Comparison of ENCODE assay signal across 12 cellular contexts in the genomic region with DNA sequence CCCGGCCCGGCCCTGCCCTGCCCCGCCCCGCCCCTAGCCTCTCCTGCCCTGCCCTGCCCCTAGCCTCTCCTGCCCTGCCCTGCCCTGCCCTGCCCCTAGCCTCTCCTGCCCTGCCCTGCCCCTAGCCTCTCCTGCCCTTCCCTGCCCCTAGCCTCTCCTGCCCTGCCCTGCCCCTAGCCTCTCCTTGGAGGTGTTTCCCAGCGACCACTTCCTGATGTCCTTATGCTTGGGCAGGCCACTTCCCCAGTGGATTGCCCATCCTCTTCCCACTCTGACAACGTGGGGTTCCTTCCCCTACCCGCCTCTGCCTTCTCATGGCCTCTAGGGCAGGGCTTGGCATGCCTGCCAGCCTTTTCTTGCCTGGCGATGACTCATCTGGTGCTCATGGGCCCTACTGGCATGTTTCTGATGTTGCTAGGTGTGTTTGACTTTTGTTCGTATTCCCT. TPM values are rescaled to one million over a fixed set of nuclear protein-coding genes. Genes with fewer than 3 reads are reported as not detected.
A peak's percentile ranks its signal among the peaks of the same experiment; 100 is the strongest.
DNase-seq lines count a peak whose midpoint lies in the region; ATAC-seq, FAIRE-seq and TF ChIP-seq lines count a peak whose summit lies in the region.
"Had no signal": no experiment of that assay in that cellular context is flagged by ENCODE, and none has a peak within 500 bp of the region (broad histone marks: within the 10 kb centered on the region; RNA-seq: fewer than 3 reads in every experiment).

No MANE protein-coding gene starts in this region.

- no peaks in the 10 kb centered on the region for H3K9me3 Mint-ChIP-seq in activated naive CD8-positive, alpha-beta T cell treated with anti-CD3 and anti-CD28 coated beads, Interleukin-2, amount 10 ng/mL, durations not matched to agents 7 days and 5 days
- no peaks in the 10 kb centered on the region for H3K9me3 Mint-ChIP-seq in activated naive CD8-positive, alpha-beta T cell treated with anti-CD3 and anti-CD28 coated beads for 36 hours
- H3K9me3 Mint-ChIP-seq: GM23338, naive B cell had no signal

- no peaks in the 10 kb centered on the region for H3F3A ChIP-seq in smooth muscle cell (ENCODE audit: low read depth)

- H3K27me3 Mint-ChIP-seq in activated naive CD8-positive, alpha-beta T cell treated with anti-CD3 and anti-CD28 coated beads, Interleukin-2, amount 10 ng/mL, durations not matched to agents 7 days and 5 days = no peaks in the 10 kb centered on the region
- no peaks in the 10 kb centered on the region for H3K27me3 Mint-ChIP-seq in activated naive CD8-positive, alpha-beta T cell treated with anti-CD3 and anti-CD28 coated beads for 36 hours
- H3K27me3 Mint-ChIP-seq: naive B cell had no signal

- H3K27ac Mint-ChIP-seq in activated naive CD8-positive, alpha-beta T cell treated with anti-CD3 and anti-CD28 coated beads, Interleukin-2, amount 10 ng/mL, durations not matched to agents 7 days and 5 days = peak overlapping the region; percentile 44
- H3K27ac Mint-ChIP-seq in activated naive CD8-positive, alpha-beta T cell treated with anti-CD3 and anti-CD28 coated beads for 36 hours = no peak overlapping the region
- H3K27ac Mint-ChIP-seq: activated CD8-positive, alpha-beta T cell treated with anti-CD3 and anti-CD28 coated beads, Interleukin-2, amount 10 ng/mL, durations not matched to agents 7 days and 5 days; GM23338 had no signal

- WGBS in hepatocyte (ENCODE audit: low lambda C conversion rate, missing lambda C conversion rate) = 78% methylated on average over 5 of the region's 9 CpGs
- 86% methylated on average over 5 of the region's 9 CpGs for WGBS in smooth muscle cell (ENCODE audit: low lambda C conversion rate)

- peaks cover 17% of the 10 kb centered on the region for H3K36me3 Mint-ChIP-seq in activated naive CD8-positive, alpha-beta T cell treated with anti-CD3 and anti-CD28 coated beads, Interleukin-2, amount 10 ng/mL, durations not matched to agents 7 days and 5 days
- H3K36me3 Mint-ChIP-seq in activated naive CD8-positive, alpha-beta T cell treated with anti-CD3 and anti-CD28 coated beads for 36 hours = peaks cover 18% of the 10 kb centered on the region

- H3K27me3 ChIP-seq in keratinocyte (ENCODE audit: control insufficient read depth, extremely low read depth, insufficient read depth, low read length) (no peaks in the 10 kb centered on the region), hepatocyte (no peaks in the 10 kb centered on the region), smooth muscle cell (ENCODE audit: low read depth) (no peaks in the 10 kb centered on the region)

- H3K9me3 ChIP-seq in keratinocyte (ENCODE audit: control insufficient read depth, low read depth, low read length) (no peaks in the 10 kb centered on the region), hepatocyte (ENCODE audit: low read depth) (no peaks in the 10 kb centered on the region), smooth muscle cell (replicated peaks; ENCODE audit: low read depth) (no peaks in the 10 kb centered on the region)

- no peaks in the 10 kb centered on the region for H3K9me1 ChIP-seq in keratinocyte (ENCODE audit: control insufficient read depth, extremely low read depth, insufficient read depth, low read length)

- H3K27ac ChIP-seq in keratinocyte (ENCODE audit: control insufficient read depth, insufficient read depth, low read length) (peak overlapping the region; percentile 55), hepatocyte (no peak overlapping the region), smooth muscle cell (ENCODE audit: low read depth) (no peak overlapping the region)

- H3K4me3 Mint-ChIP-seq in activated naive CD8-positive, alpha-beta T cell treated with anti-CD3 and anti-CD28 coated beads, Interleukin-2, amount 10 ng/mL, durations not matched to agents 7 days and 5 days = no peak overlapping the region
- no peak overlapping the region for H3K4me3 Mint-ChIP-seq in activated naive CD8-positive, alpha-beta T cell treated with anti-CD3 and anti-CD28 coated beads for 36 hours
- H3K4me3 Mint-ChIP-seq: activated CD8-positive, alpha-beta T cell treated with anti-CD3 and anti-CD28 coated beads, Interleukin-2, amount 10 ng/mL, durations not matched to agents 7 days and 5 days; GM23338; naive B cell had no signal

- POLR2A ChIA-PET in activated naive CD8-positive, alpha-beta T cell treated with anti-CD3 and anti-CD28 coated beads, Interleukin-2, amount 10 ng/mL, durations not matched to agents 7 days and 5 days (lab: Charles Lee) = no interaction called here

- peaks cover 2% of the 10 kb centered on the region for H3K4me1 Mint-ChIP-seq in activated naive CD8-positive, alpha-beta T cell treated with anti-CD3 and anti-CD28 coated beads, Interleukin-2, amount 10 ng/mL, durations not matched to agents 7 days and 5 days
- no peaks in the 10 kb centered on the region for H3K4me1 Mint-ChIP-seq in activated naive CD8-positive, alpha-beta T cell treated with anti-CD3 and anti-CD28 coated beads for 36 hours
- H3K4me1 Mint-ChIP-seq: GM23338 had no signal

- peak; percentile 94 for FAIRE-seq in keratinocyte (lab: Jason Lieb, UNC)

- H2AFZ ChIP-seq in keratinocyte (ENCODE audit: control insufficient read depth, low read length) (peak overlapping the region; percentile 79), hepatocyte (no peak overlapping the region), smooth muscle cell (ENCODE audit: low read depth) (no peak overlapping the region)
- H2AFZ ChIP-seq: GM23338 had no signal

- H3K9me2 ChIP-seq in hepatocyte (replicated peaks; ENCODE audit: insufficient read depth) = no peaks in the 10 kb centered on the region

- peak in 1 of 3 experiments; percentile 3 for TF ChIP-seq CTCF in keratinocyte (optimal IDR thresholded peaks at IDR 0.05 in 1 of 3, IDR thresholded peaks at IDR 0.05 in 1 of 3, conservative IDR thresholded peaks at IDR 0.05 in 1 of 3; ENCODE audit: extremely low read depth in 1 of 3, insufficient read depth in 2 of 3, low read length in 3 of 3)
- TF ChIP-seq CTCF in hepatocyte (IDR thresholded peaks at IDR 0.05; ENCODE audit: poor library complexity) = no peak
- no peak for TF ChIP-seq CTCF in smooth muscle cell (IDR thresholded peaks at IDR 0.05; ENCODE audit: borderline replicate concordance, insufficient read depth, poor library complexity, severe bottlenecking)

- H3K79me2 ChIP-seq in keratinocyte (ENCODE audit: control insufficient read depth, insufficient read depth, low read length) (no peaks in the 10 kb centered on the region), hepatocyte (no peaks in the 10 kb centered on the region), smooth muscle cell (ENCODE audit: low read depth) (no peaks in the 10 kb centered on the region)

- H3K36me3 ChIP-seq in keratinocyte (ENCODE audit: control insufficient read depth in 2 of 2, extremely low read depth in 1 of 2, insufficient read depth in 2 of 2, low read length in 2 of 2) (peaks cover 0 to 11% of the 10 kb centered on the region in 2 experiments), hepatocyte (replicated peaks; ENCODE audit: insufficient read depth, low read depth) (no peaks in the 10 kb centered on the region), smooth muscle cell (ENCODE audit: low read depth) (no peaks in the 10 kb centered on the region)

- no peak for ATAC-seq in activated naive CD8-positive, alpha-beta T cell treated with anti-CD3 and anti-CD28 coated beads, Interleukin-2, amount 10 ng/mL, durations not matched to agents 7 days and 5 days (ENCODE audit: low read depth)
- ATAC-seq: activated CD8-positive, alpha-beta T cell treated with anti-CD3 and anti-CD28 coated beads, Interleukin-2, amount 10 ng/mL, durations not matched to agents 7 days and 5 days; GM23338 had no signal

- no peak for DNase-seq in activated naive CD8-positive, alpha-beta T cell treated with anti-CD3 and anti-CD28 coated beads, Interleukin-2, amount 10 ng/mL, durations not matched to agents 7 days and 5 days
- DNase-seq in activated naive CD8-positive, alpha-beta T cell treated with anti-CD3 and anti-CD28 coated beads for 36 hours = no peak
- peak; percentile 82 for DNase-seq in T1000 (lab: John Stamatoyannopoulos, UW)
- peak; percentile 83 for DNase-seq in keratinocyte (ENCODE audit: low read depth, low spot score)
- peak; percentile 83 for DNase-seq in ureter (ENCODE audit: low spot score)
- no peak for DNase-seq in hepatocyte (ENCODE audit: low spot score)
- DNase-seq in smooth muscle cell (lab: John Stamatoyannopoulos, UW; ENCODE audit: unreplicated experiment) = no peak
- DNase-seq in NCI-H187 (lab: John Stamatoyannopoulos, UW) = no peak
- DNase-seq: activated CD8-positive, alpha-beta T cell treated with anti-CD3 and anti-CD28 coated beads, Interleukin-2, amount 10 ng/mL, durations not matched to agents 7 days and 5 days; naive B cell; NCI-H526 treated with DMSO at 0.1 percent for 48 hours had no signal

- H3K4me1 ChIP-seq in keratinocyte (ENCODE audit: control insufficient read depth, extremely low read depth, insufficient read depth, low read length) = peaks cover 13% of the 10 kb centered on the region
- no peaks in the 10 kb centered on the region for H3K4me1 ChIP-seq in hepatocyte (ENCODE audit: insufficient read depth)
- H3K4me1 ChIP-seq in smooth muscle cell (ENCODE audit: low read depth) = no peaks in the 10 kb centered on the region

- H4K20me1 ChIP-seq in keratinocyte (ENCODE audit: control insufficient read depth, extremely low read depth, insufficient read depth, low read length) (no peaks in the 10 kb centered on the region), hepatocyte (ENCODE audit: insufficient read depth, poor library complexity, severe bottlenecking) (no peaks in the 10 kb centered on the region), smooth muscle cell (ENCODE audit: low read depth) (no peaks in the 10 kb centered on the region)

- H3K4me2 ChIP-seq in keratinocyte (ENCODE audit: control insufficient read depth, extremely low read depth, insufficient read depth, low read depth, low read length) (peak overlapping the region; percentile 31), hepatocyte (no peak overlapping the region), smooth muscle cell (no peak overlapping the region)
- H3K4me2 ChIP-seq: GM23338 had no signal

- dilution Hi-C loops in keratinocyte (cut with MboI; ENCODE audit: extremely low pct_ligation_motif_present, low sequenced_read_pairs) = no loop called here

- H3K4me3 ChIP-seq in keratinocyte (ENCODE audit: control insufficient read depth in 2 of 3, extremely low read depth in 1 of 3, insufficient read depth in 2 of 3, low read depth in 1 of 3, low read length in 3 of 3) (no peak overlapping the region), hepatocyte (no peak overlapping the region), smooth muscle cell (no peak overlapping the region)
- H3K4me3 ChIP-seq: GM23338 had no signal

- peak overlapping the region; percentile 30 for H3K9ac ChIP-seq in keratinocyte (ENCODE audit: control insufficient read depth, extremely low read depth, insufficient read depth, low read length)
- H3K9ac ChIP-seq in smooth muscle cell (ENCODE audit: low read depth) = no peak overlapping the region

RNA-seq across cellular contexts. Expression of a gene that starts 21.2 kb away (rescaled TPM):
- 10 to 100 TPM; 13.6 to 14.0 TPM for total RNA-seq in activated naive CD8-positive, alpha-beta T cell treated with anti-CD3 and anti-CD28 coated beads, Interleukin-2, amount 10 ng/mL, durations not matched to agents 7 days and 5 days
- total RNA-seq in activated naive CD8-positive, alpha-beta T cell treated with anti-CD3 and anti-CD28 coated beads for 36 hours = 10 to 100 TPM; 23.3 to 24.5 TPM
- polyA plus RNA-seq in keratinocyte (50.2 to 71.6 TPM (median 53.3 TPM) in 3 replicates), hepatocyte (214 and 222 TPM in 2 replicates), smooth muscle cell (80.0 and 82.0 TPM in 2 replicates)
- 28.2 TPM for polyA plus RNA-seq in keratinocyte (2011; ENCODE audit: low read depth)
- 40.1 and 45.4 TPM in 2 replicates for polyA plus RNA-seq in keratinocyte (2011; cell fraction: cytosol; rRNA removed)
- 39.3 and 51.0 TPM in 2 replicates for polyA plus RNA-seq in keratinocyte (2011; cell fraction: nucleus; rRNA removed)
- polyA plus RNA-seq in keratinocyte (2012; ENCODE audit: low replicate concordance) = 36.5 and 39.4 TPM in 2 replicates
- polyA minus RNA-seq in keratinocyte = 7.6 to 27.0 TPM (median 20.6 TPM) in 3 replicates
- 16.5 TPM for polyA minus RNA-seq in keratinocyte (2011; cell fraction: cytosol; rRNA and poly(A)+ RNA removed)
- polyA minus RNA-seq in keratinocyte (2011; cell fraction: nucleus; rRNA and poly(A)+ RNA removed) = 11.3 and 24.3 TPM in 2 replicates
- total RNA-seq in ureter (118 TPM), hepatocyte (159 and 166 TPM in 2 replicates), smooth muscle cell (28.8 and 43.6 TPM in 2 replicates)

RNA-seq across cellular contexts. Expression of a gene that starts 24.6 kb away (rescaled TPM):
- 100 to 1,000 TPM in 1 of 2 experiments, 10 to 100 TPM in 1; 98.8 to 112 TPM for total RNA-seq in activated naive CD8-positive, alpha-beta T cell treated with anti-CD3 and anti-CD28 coated beads, Interleukin-2, amount 10 ng/mL, durations not matched to agents 7 days and 5 days
- 10 to 100 TPM; 39.6 to 40.4 TPM for total RNA-seq in activated naive CD8-positive, alpha-beta T cell treated with anti-CD3 and anti-CD28 coated beads for 36 hours
- polyA plus RNA-seq in keratinocyte = 71.1 to 191 TPM (median 87.0 TPM) in 3 replicates
- 24.8 TPM for polyA plus RNA-seq in keratinocyte (2011; ENCODE audit: low read depth)
- 64.9 and 73.6 TPM in 2 replicates for polyA plus RNA-seq in keratinocyte (2011; cell fraction: cytosol; rRNA removed)
- 286 and 296 TPM in 2 replicates for polyA plus RNA-seq in keratinocyte (2011; cell fraction: nucleus; rRNA removed)
- 89.0 and 143 TPM in 2 replicates for polyA plus RNA-seq in keratinocyte (2012; ENCODE audit: low replicate concordance)
- 94.5 to 356 TPM (median 124 TPM) in 3 replicates for polyA minus RNA-seq in keratinocyte
- polyA minus RNA-seq in keratinocyte (2011; cell fraction: cytosol; rRNA and poly(A)+ RNA removed) = 73.1 TPM
- polyA minus RNA-seq in keratinocyte (2011; cell fraction: nucleus; rRNA and poly(A)+ RNA removed) = 118 and 190 TPM in 2 replicates
- 177 TPM for total RNA-seq in ureter
- 55.1 and 65.9 TPM in 2 replicates for total RNA-seq in hepatocyte
- polyA plus RNA-seq in hepatocyte = 90.4 and 104 TPM in 2 replicates
- 39.8 and 42.7 TPM in 2 replicates for total RNA-seq in smooth muscle cell
- 46.3 and 82.5 TPM in 2 replicates for polyA plus RNA-seq in smooth muscle cell

Comparison
In these comparisons a context has a peak if more than half of its experiments do, and no peak if none do; other contexts are left out.
1. DNase-seq: peak in T1000 (single experiment), keratinocyte (single experiment) and ureter (single experiment); none in activated naive CD8-positive, alpha-beta T cell treated with anti-CD3 and anti-CD28 coated beads, Interleukin-2, amount 10 ng/mL, durations not matched to agents 7 days and 5 days (single experiment), activated naive CD8-positive, alpha-beta T cell treated with anti-CD3 and anti-CD28 coated beads for 36 hours (single experiment), hepatocyte (single experiment), smooth muscle cell (single experiment) and NCI-H187 (0 of 2).